In genomic region chr6:29887330-29887818, GRCh38 we compare ENCODE assay signal across 9 cellular contexts. TPM values are rescaled to one million over a fixed set of nuclear protein-coding genes. Genes with fewer than 3 reads are reported as not detected.
DNase-seq lines count a peak whose midpoint lies in the region; ATAC-seq and TF ChIP-seq lines count a peak whose summit lies in the region.
"Had no signal": no experiment of that assay in that cellular context is flagged by ENCODE, and none has a peak within 500 bp of the region (broad histone marks: within the 10 kb centered on the region; RNA-seq: fewer than 3 reads in every experiment).

No MANE protein-coding gene starts in this region.

- peak overlapping the region; percentile 85 for H3K27ac Mint-ChIP-seq in activated CD4-positive, alpha-beta T cell treated with anti-CD3 and anti-CD28 coated beads for 36 hours
- H3K27ac Mint-ChIP-seq in mesothelial cell of epicardium, result no peak overlapping the region

- TF ChIP-seq EP300 in tibial nerve (IDR thresholded peaks at IDR 0.05), result no peak

- TF ChIP-seq CTCF in A673 (conservative IDR thresholded peaks at IDR 0.05; ENCODE audit: low read depth, low read length), result no peak
- TF ChIP-seq CTCF in mesothelial cell of epicardium (IDR thresholded peaks at IDR 0.05; ENCODE audit: unreplicated experiment), result no peak
- no peak for TF ChIP-seq CTCF in tibial nerve (IDR thresholded peaks at IDR 0.05)

- no peaks in the 10 kb centered on the region for H3K9me3 ChIP-seq in A673 (ENCODE audit: low read depth, low read length, poor library complexity, severe bottlenecking)
- H3K9me3 ChIP-seq in effector memory CD4-positive, alpha-beta T cell (ENCODE audit: control insufficient read depth, low read length), result no peaks in the 10 kb centered on the region
- H3K9me3 ChIP-seq in tibial nerve, result no peaks in the 10 kb centered on the region

- peak overlapping the region; percentile 52 for H3K4me3 ChIP-seq in A673 (ENCODE audit: low read depth, low read length, poor library complexity, severe bottlenecking)
- peak overlapping the region; percentile 74 for H3K4me3 ChIP-seq in effector memory CD4-positive, alpha-beta T cell (ENCODE audit: insufficient read depth, low read depth, low read length, poor library complexity, severe bottlenecking)
- H3K4me3 ChIP-seq in tibial nerve, result peak overlapping the region in 3 of 4 donors; percentile 45 to 67 (median 60)

- no peak overlapping the region for H3K27ac ChIP-seq in A673 (ENCODE audit: low read depth, low read length, poor library complexity, severe bottlenecking)
- H3K27ac ChIP-seq in effector memory CD4-positive, alpha-beta T cell (ENCODE audit: insufficient read depth, low read length, poor library complexity, severe bottlenecking), result peak overlapping the region; percentile 93
- peak overlapping the region in 3 of 4 donors; percentile 88 to 93 (median 92) for H3K27ac ChIP-seq in tibial nerve

- TF ChIP-seq POLR2A in tibial nerve (IDR thresholded peaks at IDR 0.05), result no peak

- CTCF ChIA-PET in A673 (lab: Charles Lee), result interaction anchor here (0.7 kb wide), 1 partner anchor 566 kb away, joined by 3 read pairs; no protein-coding TSS in a partner anchor
- CTCF ChIA-PET in activated CD4-positive, alpha-beta T cell treated with anti-CD3 and anti-CD28 coated beads for 36 hours (lab: Charles Lee), result interaction anchor here (0.7 kb wide), 1 partner anchor 65 kb away, joined by 3 read pairs; no protein-coding TSS in a partner anchor

- 9 to 12% methylated on average over 4 to 18 of the region's 28 CpGs for WGBS in tibial nerve, 2 donors

- intact Hi-C loops in A673 (cut with micrococcal nuclease; ENCODE audit: unreplicated experiment), result no loop called here
- intact Hi-C loops in activated CD4-positive, alpha-beta T cell treated with anti-CD3 and anti-CD28 coated beads for 36 hours (cut with DNase I, micrococcal nuclease), result loop anchor here in 1 of 2 experiments (5.0 kb wide), 1 partner anchor 80 kb away; no protein-coding TSS in a partner anchor

- no peaks in the 10 kb centered on the region for H3K4me1 ChIP-seq in A673 (ENCODE audit: insufficient read depth, low read length, poor library complexity, severe bottlenecking)
- H3K4me1 ChIP-seq in effector memory CD4-positive, alpha-beta T cell (ENCODE audit: control insufficient read depth, insufficient read depth, low read length, poor library complexity, severe bottlenecking), result peaks cover 5% of the 10 kb centered on the region
- H3K4me1 ChIP-seq in tibial nerve, result no peaks in the 10 kb centered on the region

- POLR2A ChIA-PET in A673 (lab: Charles Lee; ENCODE audit: low non-redundant PET), result no interaction called here
- POLR2A ChIA-PET in activated CD4-positive, alpha-beta T cell treated with anti-CD3 and anti-CD28 coated beads for 36 hours (lab: Charles Lee), result interaction anchor here (0.7 kb wide), 1 partner anchor 58 kb away, joined by 3 read pairs; no protein-coding TSS in a partner anchor

- peaks cover 13% of the 10 kb centered on the region for H3K27me3 ChIP-seq in A673 (replicated peaks; ENCODE audit: insufficient read depth, low read depth, low read length, poor library complexity)
- H3K27me3 ChIP-seq in effector memory CD4-positive, alpha-beta T cell (replicated peaks; ENCODE audit: control insufficient read depth, insufficient read depth, low read length, poor library complexity, severe bottlenecking), result no peaks in the 10 kb centered on the region
- H3K27me3 ChIP-seq in tibial nerve, result no peaks in the 10 kb centered on the region

- H3K4me1 Mint-ChIP-seq in activated CD4-positive, alpha-beta T cell treated with anti-CD3 and anti-CD28 coated beads for 36 hours, result peaks cover 16% of the 10 kb centered on the region
- H3K4me1 Mint-ChIP-seq in mesothelial cell of epicardium, result peaks cover 4% of the 10 kb centered on the region

- ATAC-seq in GM18861 (IDR thresholded peaks at IDR 0.05; ENCODE audit: unreplicated experiment) (peak; percentile 26), HG03354 (IDR thresholded peaks at IDR 0.05; ENCODE audit: poor library complexity, severe bottlenecking, unreplicated experiment) (peak; percentile 24)
- ATAC-seq in activated CD4-positive, alpha-beta T cell treated with anti-CD3 and anti-CD28 coated beads for 36 hours, result peak; percentile 66

- DNase-seq in A673 (ENCODE audit: low spot score) (no peak), mesothelial cell of epicardium (ENCODE audit: low spot score in 2 of 2, unreplicated experiment in 2 of 2) (no peak), tibial nerve (ENCODE audit: low spot score in 2 of 2) (peak in 1 of 2 donors; percentile 21), NK-92 (lab: John Stamatoyannopoulos, UW; ENCODE audit: unreplicated experiment) (no peak)
- DNase-seq in activated CD4-positive, alpha-beta T cell treated with anti-CD3 and anti-CD28 coated beads for 36 hours, result peak; percentile 57
- DNase-seq in effector memory CD4-positive, alpha-beta T cell, result peak; percentile 8 to 65 (median 48)

- H3K4me3 Mint-ChIP-seq in activated CD4-positive, alpha-beta T cell treated with anti-CD3 and anti-CD28 coated beads for 36 hours, result peak overlapping the region; percentile 77
- H3K4me3 Mint-ChIP-seq in mesothelial cell of epicardium, result peak overlapping the region; percentile 66

- H3K36me3 Mint-ChIP-seq in activated CD4-positive, alpha-beta T cell treated with anti-CD3 and anti-CD28 coated beads for 36 hours (ENCODE audit: low read depth), result peaks cover 5% of the 10 kb centered on the region
- H3K36me3 Mint-ChIP-seq in mesothelial cell of epicardium, result no peaks in the 10 kb centered on the region

- H3K27me3 Mint-ChIP-seq in activated CD4-positive, alpha-beta T cell treated with anti-CD3 and anti-CD28 coated beads for 36 hours, result no peaks in the 10 kb centered on the region
- peaks cover 93% of the 10 kb centered on the region for H3K27me3 Mint-ChIP-seq in mesothelial cell of epicardium (ENCODE audit: low read depth)

- H3K9me3 Mint-ChIP-seq in activated CD4-positive, alpha-beta T cell treated with anti-CD3 and anti-CD28 coated beads for 36 hours (ENCODE audit: low read depth), result peaks cover 6% of the 10 kb centered on the region
- peaks cover 4% of the 10 kb centered on the region for H3K9me3 Mint-ChIP-seq in mesothelial cell of epicardium

- no TSS peak for BruUV-seq in A673 (replicated peaks; lab: Mats Ljungman, UMichigan)

- no peaks in the 10 kb centered on the region for H3K36me3 ChIP-seq in A673 (ENCODE audit: insufficient read depth, low read length, poor library complexity, severe bottlenecking)
- H3K36me3 ChIP-seq in effector memory CD4-positive, alpha-beta T cell (ENCODE audit: control insufficient read depth, insufficient read depth, low read length), result no peaks in the 10 kb centered on the region
- no peaks in the 10 kb centered on the region for H3K36me3 ChIP-seq in tibial nerve

RNA-seq across cellular contexts. Expression of gene HLA-A, which starts 55.0 kb away (rescaled TPM):
- total RNA-seq in A673 (2021), result 190 TPM in 2 replicates
- 1,000 to 10,000 TPM; 1,053 to 1,189 TPM for total RNA-seq in activated CD4-positive, alpha-beta T cell treated with anti-CD3 and anti-CD28 coated beads for 36 hours
- 112 to 115 TPM (median 113 TPM) in 3 replicates for total RNA-seq in mesothelial cell of epicardium
- total RNA-seq in tibial nerve, result 100 to 1,000 TPM; 219 to 566 (median 521) TPM

RNA-seq across cellular contexts. Expression of gene HLA-G, which starts 59.7 kb away (rescaled TPM):
- total RNA-seq in A673 (2021), result not detected in 2 replicates
- total RNA-seq in activated CD4-positive, alpha-beta T cell treated with anti-CD3 and anti-CD28 coated beads for 36 hours, result under 1 TPM; 0.35 to 0.55 TPM
- 0.29 to 0.70 TPM (median 0.56 TPM) in 3 replicates for total RNA-seq in mesothelial cell of epicardium
- not detected for total RNA-seq in tibial nerve
- total RNA-seq: pulmonary artery endothelial cell had no signal

Comparison
In these comparisons a context has a peak if more than half of its experiments do, and no peak if none do; other contexts are left out.
1. DNase-seq: peak in activated CD4-positive, alpha-beta T cell treated with anti-CD3 and anti-CD28 coated beads for 36 hours (single experiment) and effector memory CD4-positive, alpha-beta T cell (3 of 3); none in A673 (single experiment), mesothelial cell of epicardium (0 of 2) and NK-92 (single experiment).
2. Peak in every context shown above with its lines, with median percentiles within 50 percentile points of each other: H3K4me3 ChIP-seq and ATAC-seq.